19 cellular contexts compared by ENCODE assay signal in genomic region chr11:107732327-107733051, GRCh38. TPM values are rescaled to one million over a fixed set of nuclear protein-coding genes. Genes with fewer than 3 reads are reported as not detected.
DNase-seq lines count a peak whose midpoint lies in the region; ATAC-seq and TF ChIP-seq lines count a peak whose summit lies in the region.
"Had no signal": no experiment of that assay in that cellular context is flagged by ENCODE, and none has a peak within 500 bp of the region (broad histone marks: within the 10 kb centered on the region; RNA-seq: fewer than 3 reads in every experiment).

No MANE protein-coding gene starts in this region.

- no peaks in the 10 kb centered on the region for H3F3A ChIP-seq in PC-3 (ENCODE audit: low read length, unreplicated experiment)

- H3K27me3 ChIP-seq in PC-3 (ENCODE audit: low read length): peaks cover 62% of the 10 kb centered on the region

- no peak for TF ChIP-seq CTCF in PC-3 (conservative IDR thresholded peaks at IDR 0.05; ENCODE audit: low read depth, low read length)

- no peaks in the 10 kb centered on the region for H3K4me1 ChIP-seq in PC-3 (ENCODE audit: insufficient read depth, low read length)
- H3K4me1 ChIP-seq: foreskin keratinocyte had no signal

- intact Hi-C loops in PC-3 (cut with micrococcal nuclease): no loop called here

- peak; percentile 44 for DNase-seq in RPMI8226
- no peak for DNase-seq in PC-3
- DNase-seq in HuH-7.5 (ENCODE audit: low spot score): no peak
- no peak for DNase-seq in NCI-H2196 (lab: John Stamatoyannopoulos, UW; ENCODE audit: unreplicated experiment)
- DNase-seq: activated CD4-positive, CD25-positive, alpha-beta regulatory T cell treated with anti-CD3 and anti-CD28 coated beads, Interleukin-2, amount 50 U/mL, for 72 hours; activated naive CD8-positive, alpha-beta T cell treated with anti-CD3 and anti-CD28 coated beads, Interleukin-2, amount 10 ng/mL, durations not matched to agents 7 days and 5 days; caudate nucleus; DMS153; effector memory CD8-positive, alpha-beta T cell; foreskin keratinocyte; NCI-H1930; NCI-H526; stimulated activated CD4-positive, alpha-beta T cell treated with anti-CD3 and anti-CD28 coated beads, Interleukin-1b, Interleukin-23, amount 100 ng/mL, for 48 hours had no signal

- no peak overlapping the region for H2AFZ ChIP-seq in PC-3 (ENCODE audit: low read length)

- no peaks in the 10 kb centered on the region for H3K9me2 ChIP-seq in PC-3 (replicated peaks; ENCODE audit: low read length)

- BruUV-seq in PC-3 (replicated peaks; lab: Mats Ljungman, UMichigan): no TSS peak

- POLR2A ChIA-PET in PC-3 (lab: Charles Lee; ENCODE audit: unreplicated experiment): no interaction called here

- no peak overlapping the region for H3K4me3 ChIP-seq in PC-3 (ENCODE audit: low read length)

- no peak overlapping the region for H3K4me2 ChIP-seq in PC-3 (ENCODE audit: low read length)

- ATAC-seq in GM18502 (IDR thresholded peaks at IDR 0.05; ENCODE audit: poor library complexity, unreplicated experiment) (peak; percentile 65), GM21360 (IDR thresholded peaks at IDR 0.05; ENCODE audit: unreplicated experiment) (peak; percentile 75), HG03039 (IDR thresholded peaks at IDR 0.05; ENCODE audit: unreplicated experiment) (peak; percentile 65), PC-3 (no peak), HG03571 (IDR thresholded peaks at IDR 0.05; ENCODE audit: unreplicated experiment) (no peak)
- ATAC-seq: effector memory CD8-positive, alpha-beta T cell; foreskin keratinocyte had no signal

- no peaks in the 10 kb centered on the region for H3K79me2 ChIP-seq in PC-3 (ENCODE audit: low read length)

- H3K9ac ChIP-seq in PC-3 (ENCODE audit: low read length): no peak overlapping the region

- H3K36me3 ChIP-seq in PC-3 (ENCODE audit: low read depth, low read length): no peaks in the 10 kb centered on the region

- H3K9me3 ChIP-seq in PC-3 (ENCODE audit: low read length): no peaks in the 10 kb centered on the region

- CTCF ChIA-PET in PC-3 (lab: Charles Lee): interaction anchor here (0.6 kb wide), 1 partner anchor 46 kb away, joined by 4 read pairs; no protein-coding TSS in a partner anchor

- H3K27ac ChIP-seq in PC-3 (ENCODE audit: low read length): no peak overlapping the region
- H3K27ac ChIP-seq: foreskin keratinocyte had no signal

- H4K20me1 ChIP-seq in PC-3 (ENCODE audit: low read length): no peaks in the 10 kb centered on the region

RNA-seq across cellular contexts. Expression of gene SLN, which starts 20.6 kb away (rescaled TPM):
- 0.40 TPM in 1 of 2 replicates, not detected in the other for total RNA-seq in PC-3 (2014; rRNA removed)
- total RNA-seq: activated naive CD8-positive, alpha-beta T cell treated with anti-CD3 and anti-CD28 coated beads, Interleukin-2, amount 10 ng/mL, durations not matched to agents 7 days and 5 days; foreskin keratinocyte; lung microvascular endothelial cell; MCF 10A had no signal

Comparison
In these comparisons a context has a peak if more than half of its experiments do, and no peak if none do; other contexts are left out.
1. ATAC-seq: peak in GM18502 (single experiment), GM21360 (single experiment) and HG03039 (single experiment); none in PC-3 (single experiment) and HG03571 (single experiment).